In genomic region chr7:2011266-2012043, GRCh38 we compare ENCODE assay signal across 25 cellular contexts.
DNase-seq lines count a peak whose midpoint lies in the region; ATAC-seq, FAIRE-seq and TF ChIP-seq lines count a peak whose summit lies in the region.
"Had no signal": no experiment of that assay in that cellular context is flagged by ENCODE, and none has a peak within 500 bp of the region (broad histone marks: within the 10 kb centered on the region; RNA-seq: fewer than 3 reads in every experiment).

No MANE protein-coding gene starts in this region.

- no peaks in the 10 kb centered on the region for H3K9me3 ChIP-seq in BLaER1 treated with 17β-estradiol and CSF1 and Interleukin-3, amounts not matched to agents 10 nM and 100 nM (replicated peaks in 1 of 11)
- no peaks in the 10 kb centered on the region for H3K9me3 ChIP-seq in heart left ventricle
- H3K9me3 ChIP-seq in ovary, result no peaks in the 10 kb centered on the region
- H3K9me3 ChIP-seq in transverse colon, result no peaks in the 10 kb centered on the region
- H3K9me3 ChIP-seq: SJSA1 had no signal

- peaks cover 4 to 49% (median 31%) of the 10 kb centered on the region in 11 experiments; a peak in 20 of 22 replicates for H3K36me3 ChIP-seq in BLaER1 treated with 17β-estradiol and CSF1 and Interleukin-3, amounts not matched to agents 10 nM and 100 nM
- H3K36me3 ChIP-seq in heart left ventricle (peaks cover 0 to 7% (median 0%) of the 10 kb centered on the region in 9 donors), ovary (no peaks in the 10 kb centered on the region), transverse colon (no peaks in the 10 kb centered on the region)
- H3K36me3 ChIP-seq: SJSA1 had no signal

- peaks cover 0 to 62% (median 20%) of the 10 kb centered on the region in 11 experiments; a peak in 21 of 22 replicates for H3K27me3 ChIP-seq in BLaER1 treated with 17β-estradiol and CSF1 and Interleukin-3, amounts not matched to agents 10 nM and 100 nM
- H3K27me3 ChIP-seq in heart left ventricle (no peaks in the 10 kb centered on the region), ovary (no peaks in the 10 kb centered on the region), transverse colon (no peaks in the 10 kb centered on the region)
- H3K27me3 ChIP-seq: SJSA1 had no signal

- H3K36me3 Mint-ChIP-seq in activated CD4-positive, alpha-beta T cell treated with anti-CD3 and anti-CD28 coated beads, Interleukin-2, amount 10 ng/mL, durations not matched to agents 7 days and 5 days (ENCODE audit: low read depth), result no peaks in the 10 kb centered on the region
- H3K36me3 Mint-ChIP-seq: mesothelial cell of epicardium had no signal

- H3K9ac ChIP-seq in BLaER1 treated with 17β-estradiol and CSF1 and Interleukin-3, amounts not matched to agents 10 nM and 100 nM, result no peak overlapping the region

- H3K4me1 Mint-ChIP-seq in activated CD4-positive, alpha-beta T cell treated with anti-CD3 and anti-CD28 coated beads, Interleukin-2, amount 10 ng/mL, durations not matched to agents 7 days and 5 days, result no peaks in the 10 kb centered on the region

- peak overlapping the region in 9 of 11 experiments; percentile 5 to 93 (median 86); a peak in 16 of 22 replicates for H3K4me2 ChIP-seq in BLaER1 treated with 17β-estradiol and CSF1 and Interleukin-3, amounts not matched to agents 10 nM and 100 nM

- no peaks in the 10 kb centered on the region for H3K9me3 Mint-ChIP-seq in activated CD4-positive, alpha-beta T cell treated with anti-CD3 and anti-CD28 coated beads, Interleukin-2, amount 10 ng/mL, durations not matched to agents 7 days and 5 days
- H3K9me3 Mint-ChIP-seq: activated T-helper 2 cell treated with anti-CD3 and anti-CD28 coated beads, Interferon-gamma antibody, Interleukin-2, Interleukin-4, amounts not matched to agents 10 μg/mL and 5 μg/mL and 100 μg/mL, durations not matched to agents 14 hours and 24 hours and 36 hours; HFFc6; mesothelial cell of epicardium; nephron had no signal

- peaks cover 43 to 85% (median 74%) of the 10 kb centered on the region in 10 experiments for H3K4me1 ChIP-seq in BLaER1 treated with 17β-estradiol and CSF1 and Interleukin-3, amounts not matched to agents 10 nM and 100 nM
- H3K4me1 ChIP-seq in heart left ventricle (peaks cover 0 to 33% (median 7%) of the 10 kb centered on the region in 12 donors), ovary (ENCODE audit: insufficient read depth) (no peaks in the 10 kb centered on the region), transverse colon (no peaks in the 10 kb centered on the region)
- H3K4me1 ChIP-seq: SJSA1 had no signal

- WGBS in heart left ventricle, 4 donors, result 93 to 96% (median 95%) methylated on average over 7 to 17 of the region's 17 CpGs
- WGBS in ovary, 3 donors, result 92 to 95% (median 95%) methylated on average over 17 of the region's 17 CpGs
- 87% methylated on average over 17 of the region's 17 CpGs; no CpG with 5 or more reads in 1 of the 2 donors for WGBS in transverse colon (ENCODE audit: low coverage in 1 of 2), 2 donors

- peak; percentile 23 for FAIRE-seq in HTR-8/SVneo (lab: Jason Lieb, UNC)
- FAIRE-seq: bronchial epithelial cell, GM12891, small intestine had no signal

- ATAC-seq in heart left ventricle (no peak), GM21447 (IDR thresholded peaks at IDR 0.05; ENCODE audit: unreplicated experiment) (no peak), GM21576 (IDR thresholded peaks at IDR 0.05; ENCODE audit: unreplicated experiment) (no peak)
- ATAC-seq: left colon, PC-3, T-helper 17 cell had no signal

- CTCF ChIA-PET in activated CD4-positive, alpha-beta T cell treated with anti-CD3 and anti-CD28 coated beads, Interleukin-2, amount 10 ng/mL, durations not matched to agents 7 days and 5 days (lab: Charles Lee), result no interaction called here

- H3K27ac Mint-ChIP-seq in activated CD4-positive, alpha-beta T cell treated with anti-CD3 and anti-CD28 coated beads, Interleukin-2, amount 10 ng/mL, durations not matched to agents 7 days and 5 days, result no peak overlapping the region
- H3K27ac Mint-ChIP-seq: activated T-helper 2 cell treated with anti-CD3 and anti-CD28 coated beads, Interferon-gamma antibody, Interleukin-2, Interleukin-4, amounts not matched to agents 10 μg/mL and 5 μg/mL and 100 μg/mL, durations not matched to agents 14 hours and 24 hours and 36 hours; HFFc6; mesothelial cell of epicardium; T-helper 17 cell had no signal

- intact Hi-C loops in heart left ventricle (cut with DNase I), result no loop called here
- intact Hi-C loops in ovary (cut with DNase I), result loop anchor here in 1 of 4 donors (5.0 kb wide), 1 partner anchor 184 kb away; no protein-coding TSS in a partner anchor
- intact Hi-C loops in transverse colon (cut with DNase I; ENCODE audit: low total_unique reads), result no loop called here

- POLR2A ChIA-PET in activated CD4-positive, alpha-beta T cell treated with anti-CD3 and anti-CD28 coated beads, Interleukin-2, amount 10 ng/mL, durations not matched to agents 7 days and 5 days (lab: Charles Lee), result no interaction called here

- H3K27ac ChIP-seq in BLaER1 treated with 17β-estradiol and CSF1 and Interleukin-3, amounts not matched to agents 10 nM and 100 nM, result no peak overlapping the region
- no peak overlapping the region for H3K27ac ChIP-seq in heart left ventricle
- no peak overlapping the region for H3K27ac ChIP-seq in ovary
- no peak overlapping the region for H3K27ac ChIP-seq in transverse colon
- H3K27ac ChIP-seq: SJSA1 had no signal

- TF ChIP-seq EP300 in ovary (IDR thresholded peaks at IDR 0.05) (no peak), transverse colon (IDR thresholded peaks at IDR 0.05; ENCODE audit: low read depth) (no peak)

- H4K20me1 ChIP-seq in BLaER1 treated with 17β-estradiol and CSF1 and Interleukin-3, amounts not matched to agents 10 nM and 100 nM, result peaks cover 99 to 100% (median 100%) of the 10 kb centered on the region in 11 experiments

- DNase-seq in HTR-8/SVneo (ENCODE audit: insufficient read length, low spot score) (no peak), heart left ventricle (peak in 3 of 5 donors; percentile 11 to 58 (median 18)), ovary (peak in 3 of 5 donors; percentile 12 to 25 (median 14)), transverse colon (no peak)
- DNase-seq in activated CD4-positive, alpha-beta T cell treated with anti-CD3 and anti-CD28 coated beads, Interleukin-2, amount 10 ng/mL, durations not matched to agents 7 days and 5 days, result no peak
- DNase-seq: activated CD4-positive, alpha-beta T cell treated with anti-CD3 and anti-CD28 coated beads, Interleukin-2, amount 50 U/mL, for 1 hour; amniotic stem cell; DMS79 treated with DMSO at 0.1 percent for 48 hours; HFFc6; NCI-H1105 treated with DMSO at 0.1 percent for 48 hours; NCI-H2029 treated with DMSO at 0.1 percent for 48 hours; PC-3; small intestine; stimulated activated naive CD4-positive, alpha-beta T cell had no signal

- no peak for TF ChIP-seq POLR2A in heart left ventricle (IDR thresholded peaks at IDR 0.05)
- TF ChIP-seq POLR2A in ovary (IDR thresholded peaks at IDR 0.05), result no peak
- no peak for TF ChIP-seq POLR2A in transverse colon (IDR thresholded peaks at IDR 0.05)

- no peak overlapping the region for H3K4me3 ChIP-seq in BLaER1 treated with 17β-estradiol and CSF1 and Interleukin-3, amounts not matched to agents 10 nM and 100 nM
- no peak overlapping the region for H3K4me3 ChIP-seq in heart left ventricle
- no peak overlapping the region for H3K4me3 ChIP-seq in ovary
- H3K4me3 ChIP-seq in transverse colon, result no peak overlapping the region
- H3K4me3 ChIP-seq: SJSA1 had no signal

- TF ChIP-seq CTCF in heart left ventricle (IDR thresholded peaks at IDR 0.05) (no peak), ovary (IDR thresholded peaks at IDR 0.05) (no peak), transverse colon (IDR thresholded peaks at IDR 0.05) (no peak)

- H3K4me3 Mint-ChIP-seq in activated CD4-positive, alpha-beta T cell treated with anti-CD3 and anti-CD28 coated beads, Interleukin-2, amount 10 ng/mL, durations not matched to agents 7 days and 5 days, result no peak overlapping the region
- H3K4me3 Mint-ChIP-seq: HFFc6, mesothelial cell of epicardium, nephron, T-helper 17 cell had no signal

- no peaks in the 10 kb centered on the region for H3K27me3 Mint-ChIP-seq in activated CD4-positive, alpha-beta T cell treated with anti-CD3 and anti-CD28 coated beads, Interleukin-2, amount 10 ng/mL, durations not matched to agents 7 days and 5 days
- H3K27me3 Mint-ChIP-seq: T-helper 17 cell had no signal

- in situ Hi-C loops in transverse colon (cut with MboI; ENCODE audit: low pct_ligation_motif_present in 1 of 4, low pct_unique_long_range_greater_than_20kb in 1 of 4, low sequenced_read_pairs in 3 of 4), result no loop called here

Comparison
In these comparisons a context has a peak if more than half of its experiments do, and no peak if none do; other contexts are left out.
1. DNase-seq: peak in heart left ventricle (3 of 5) and ovary (3 of 5); none in HTR-8/SVneo (single experiment), transverse colon (single experiment) and activated CD4-positive, alpha-beta T cell treated with anti-CD3 and anti-CD28 coated beads, Interleukin-2, amount 10 ng/mL, durations not matched to agents 7 days and 5 days (single experiment).